In the genomic region with DNA sequence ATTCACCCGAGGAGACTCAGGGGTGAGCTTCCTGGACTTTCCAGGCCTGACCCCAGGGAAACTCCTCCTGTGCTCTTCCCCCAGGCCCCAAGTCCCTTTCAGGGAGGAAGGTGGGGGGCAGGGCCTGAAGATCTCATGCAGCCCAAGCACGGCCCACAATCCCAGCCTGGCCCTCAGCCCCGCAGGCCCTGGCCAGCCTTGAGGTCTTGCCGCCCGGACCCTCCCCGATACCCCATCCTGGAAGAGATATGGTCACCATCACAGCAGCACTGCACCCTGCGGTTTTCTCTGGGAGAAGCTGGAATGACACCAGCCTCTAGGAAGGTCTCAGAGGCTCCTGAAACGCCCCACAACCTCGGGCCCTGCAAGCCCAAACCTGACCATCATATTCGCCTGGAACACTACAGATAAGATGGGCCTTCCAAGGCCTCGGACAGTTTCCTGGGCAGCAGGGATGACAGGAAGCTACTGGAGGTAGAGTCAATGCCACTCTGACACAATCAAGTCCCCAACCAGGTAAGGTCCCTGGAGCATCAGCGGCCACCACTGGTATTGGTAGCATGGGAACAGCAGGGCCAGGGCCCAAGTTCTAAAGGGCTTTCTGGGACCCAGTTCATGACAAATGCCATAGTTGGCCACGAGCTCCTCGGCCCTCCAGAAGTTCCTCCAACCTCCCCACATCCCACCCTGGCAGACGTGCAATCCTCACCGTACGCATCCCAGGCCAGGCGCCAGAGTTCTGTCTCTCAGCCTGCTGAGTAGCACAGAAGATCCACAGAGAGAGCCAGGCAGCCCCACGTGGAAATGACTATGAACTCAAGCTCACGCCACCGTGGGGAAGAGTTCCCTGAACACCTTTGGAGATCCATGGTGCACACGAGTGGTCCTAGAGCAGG, we compare ENCODE assay signal across 30 cellular contexts. TPM values are rescaled to one million over a fixed set of nuclear protein-coding genes. Genes with fewer than 3 reads are reported as not detected.
DNase-seq lines count a peak whose midpoint lies in the region; ATAC-seq, FAIRE-seq and TF ChIP-seq lines count a peak whose summit lies in the region.
"Had no signal": no experiment of that assay in that cellular context is flagged by ENCODE, and none has a peak within 500 bp of the region (broad histone marks: within the 10 kb centered on the region; RNA-seq: fewer than 3 reads in every experiment).

No MANE protein-coding gene starts in this region.

- peaks cover 3% of the 10 kb centered on the region for H3K9me1 ChIP-seq in keratinocyte (ENCODE audit: control insufficient read depth, extremely low read depth, insufficient read depth, low read length)

- no peaks in the 10 kb centered on the region for H3K27me3 ChIP-seq in BLaER1
- H3K27me3 ChIP-seq in keratinocyte (ENCODE audit: control insufficient read depth, extremely low read depth, insufficient read depth, low read length) = no peaks in the 10 kb centered on the region
- H3K27me3 ChIP-seq: sigmoid colon, stomach, tibial nerve had no signal

- H3K4me3 Mint-ChIP-seq in MCF 10A (ENCODE audit: unreplicated experiment) = no peak overlapping the region
- H3K4me3 Mint-ChIP-seq: activated CD4-positive, alpha-beta T cell treated with anti-CD3 and anti-CD28 coated beads, Interleukin-2, amount 10 ng/mL, durations not matched to agents 24 days and 14 days; activated naive CD4-positive, alpha-beta T cell treated with anti-CD3 and anti-CD28 coated beads, Interleukin-2, amount 10 ng/mL, durations not matched to agents 7 days and 5 days; CD8-positive, alpha-beta T cell; mesothelial cell of epicardium; nephron progenitor cell; T-helper 17 cell had no signal

- FAIRE-seq in keratinocyte (lab: Jason Lieb, UNC) = no peak
- FAIRE-seq: HTR-8/SVneo, RCC 7860 had no signal

- H3K9me3 ChIP-seq in BLaER1 = no peaks in the 10 kb centered on the region
- H3K9me3 ChIP-seq in keratinocyte (ENCODE audit: control insufficient read depth, low read depth, low read length) = no peaks in the 10 kb centered on the region
- H3K9me3 ChIP-seq: sigmoid colon, stomach, tibial nerve had no signal

- H3K9ac ChIP-seq in BLaER1 (no peak overlapping the region), keratinocyte (ENCODE audit: control insufficient read depth, extremely low read depth, insufficient read depth, low read length) (peak overlapping the region; percentile 96)
- H3K9ac ChIP-seq: KMS-11, parathyroid adenoma had no signal

- no peak for ATAC-seq in HG03432 (IDR thresholded peaks at IDR 0.05; ENCODE audit: unreplicated experiment)
- ATAC-seq: CD8-positive, alpha-beta T cell; left cardiac atrium; T-helper 17 cell had no signal

- dilution Hi-C loops in keratinocyte (cut with MboI; ENCODE audit: extremely low pct_ligation_motif_present, low sequenced_read_pairs) = no loop called here

- peaks cover 97% of the 10 kb centered on the region for H3K79me2 ChIP-seq in keratinocyte (ENCODE audit: control insufficient read depth, insufficient read depth, low read length)
- H3K79me2 ChIP-seq: parathyroid adenoma had no signal

- H3K27ac Mint-ChIP-seq in MCF 10A (ENCODE audit: low read depth, unreplicated experiment) = peak overlapping the region; percentile 88
- H3K27ac Mint-ChIP-seq: activated CD4-positive, alpha-beta T cell treated with anti-CD3 and anti-CD28 coated beads, Interleukin-2, amount 10 ng/mL, durations not matched to agents 24 days and 14 days; activated naive CD4-positive, alpha-beta T cell treated with anti-CD3 and anti-CD28 coated beads, Interleukin-2, amount 10 ng/mL, durations not matched to agents 7 days and 5 days; CD8-positive, alpha-beta T cell; mesothelial cell of epicardium; nephron progenitor cell; T-helper 17 cell had no signal

- no peak for DNase-seq in MCF 10A (ENCODE audit: unreplicated experiment)
- DNase-seq in keratinocyte (ENCODE audit: low read depth, low spot score) = no peak
- peak; percentile 80 for DNase-seq in posterior vena cava (ENCODE audit: low spot score)
- DNase-seq in NCI-H146 (lab: John Stamatoyannopoulos, UW) = no peak
- no peak for DNase-seq in foreskin melanocyte
- no peak for DNase-seq in Ammon's horn (ENCODE audit: low spot score)
- DNase-seq: activated CD4-positive, alpha-beta T cell treated with anti-CD3 and anti-CD28 coated beads, Interleukin-2, amount 10 ng/mL, durations not matched to agents 24 days and 14 days; activated naive CD4-positive, alpha-beta T cell treated with anti-CD3 and anti-CD28 coated beads, Interleukin-2, amount 10 ng/mL, durations not matched to agents 7 days and 5 days; amygdala; CD8-positive, alpha-beta T cell; glutamatergic neuron; GOT3; left cardiac atrium; MV-4-11; NCI-H187; NCI-H526; nephron progenitor cell; sigmoid colon; stomach; T-helper 17 cell had no signal

- H4K20me1 ChIP-seq in BLaER1 = peaks cover 44% of the 10 kb centered on the region; the same call in 1 of the 2 replicates
- H4K20me1 ChIP-seq in keratinocyte (ENCODE audit: control insufficient read depth, extremely low read depth, insufficient read depth, low read length) = peaks cover 40% of the 10 kb centered on the region

- intact Hi-C loops in MCF 10A (cut with micrococcal nuclease) = no loop called here
- intact Hi-C loops in posterior vena cava (cut with DNase I) = no loop called here

- CTCF ChIA-PET in MCF 10A (lab: Yijun Ruan, JAX) = interaction anchor here (0.5 to 4.5 kb wide), 10 partner anchors 8 to 261 kb away, joined by 3 to 23 read pairs (median 4); a partner anchor contains a TSS

- no peaks in the 10 kb centered on the region for H3K9me3 Mint-ChIP-seq in MCF 10A (ENCODE audit: unreplicated experiment)
- H3K9me3 Mint-ChIP-seq: activated CD4-positive, alpha-beta T cell treated with anti-CD3 and anti-CD28 coated beads, Interleukin-2, amount 10 ng/mL, durations not matched to agents 24 days and 14 days; activated naive CD4-positive, alpha-beta T cell treated with anti-CD3 and anti-CD28 coated beads, Interleukin-2, amount 10 ng/mL, durations not matched to agents 7 days and 5 days; CD8-positive, alpha-beta T cell; mesothelial cell of epicardium; nephron progenitor cell had no signal

- peaks cover 8% of the 10 kb centered on the region; the same call in 1 of the 2 replicates for H3K36me3 ChIP-seq in BLaER1
- peaks cover 27 to 70% of the 10 kb centered on the region in 2 experiments for H3K36me3 ChIP-seq in keratinocyte (ENCODE audit: control insufficient read depth in 2 of 2, extremely low read depth in 1 of 2, insufficient read depth in 2 of 2, low read length in 2 of 2)
- H3K36me3 ChIP-seq: sigmoid colon, stomach, tibial nerve had no signal

- peaks cover 66% of the 10 kb centered on the region for H3K4me1 Mint-ChIP-seq in MCF 10A (ENCODE audit: insufficient read depth, unreplicated experiment)
- H3K4me1 Mint-ChIP-seq: activated CD4-positive, alpha-beta T cell treated with anti-CD3 and anti-CD28 coated beads, Interleukin-2, amount 10 ng/mL, durations not matched to agents 24 days and 14 days; activated naive CD4-positive, alpha-beta T cell treated with anti-CD3 and anti-CD28 coated beads, Interleukin-2, amount 10 ng/mL, durations not matched to agents 7 days and 5 days had no signal

- H2AFZ ChIP-seq in keratinocyte (ENCODE audit: control insufficient read depth, low read length) = no peak overlapping the region
- H2AFZ ChIP-seq: parathyroid adenoma had no signal

- H3K4me1 ChIP-seq in BLaER1 = peaks cover 79% of the 10 kb centered on the region
- H3K4me1 ChIP-seq in keratinocyte (ENCODE audit: control insufficient read depth, extremely low read depth, insufficient read depth, low read length) = peaks cover 99% of the 10 kb centered on the region
- H3K4me1 ChIP-seq: sigmoid colon had no signal

- TF ChIP-seq CTCF in MCF 10A (IDR thresholded peaks at IDR 0.05; ENCODE audit: unreplicated experiment) (no peak), keratinocyte (optimal IDR thresholded peaks at IDR 0.05 in 1 of 3, IDR thresholded peaks at IDR 0.05 in 1 of 3, conservative IDR thresholded peaks at IDR 0.05 in 1 of 3; ENCODE audit: extremely low read depth in 1 of 3, insufficient read depth in 2 of 3, low read length in 3 of 3) (no peak)

- peaks cover 20% of the 10 kb centered on the region for H3K36me3 Mint-ChIP-seq in MCF 10A (ENCODE audit: insufficient read depth, unreplicated experiment)
- H3K36me3 Mint-ChIP-seq: activated naive CD4-positive, alpha-beta T cell treated with anti-CD3 and anti-CD28 coated beads, Interleukin-2, amount 10 ng/mL, durations not matched to agents 7 days and 5 days; CD8-positive, alpha-beta T cell; mesothelial cell of epicardium had no signal

- H3K4me3 ChIP-seq in BLaER1 (no peak overlapping the region), keratinocyte (ENCODE audit: control insufficient read depth in 2 of 3, extremely low read depth in 1 of 3, insufficient read depth in 2 of 3, low read depth in 1 of 3, low read length in 3 of 3) (peak overlapping the region in 2 of 3 experiments; percentile 34 to 63)
- H3K4me3 ChIP-seq: coronary artery, sigmoid colon, SK-N-MC, stomach, tibial nerve had no signal

- BruUV-seq in MCF 10A (replicated peaks; lab: Mats Ljungman, UMichigan) = no TSS peak

- H3K27ac ChIP-seq in BLaER1 (peak overlapping the region; percentile 29), keratinocyte (ENCODE audit: control insufficient read depth, insufficient read depth, low read length) (peak overlapping the region; percentile 96)
- H3K27ac ChIP-seq: coronary artery, KMS-11, parathyroid adenoma, sigmoid colon, SK-N-MC had no signal

- POLR2A ChIA-PET in MCF 10A (lab: Yijun Ruan, JAX) = interaction anchor here (0.7 to 13.0 kb wide), 11 partner anchors 7 to 165 kb away, joined by 3 to 222 read pairs (median 5); a partner anchor contains a TSS

- H3K4me2 ChIP-seq in BLaER1 = no peak overlapping the region; the same call in 1 of the 2 replicates
- H3K4me2 ChIP-seq in keratinocyte (ENCODE audit: control insufficient read depth, extremely low read depth, insufficient read depth, low read depth, low read length) = peak overlapping the region; percentile 100
- H3K4me2 ChIP-seq: KMS-11 had no signal

- no peaks in the 10 kb centered on the region for H3K27me3 Mint-ChIP-seq in MCF 10A (ENCODE audit: insufficient read depth, unreplicated experiment)

RNA-seq across cellular contexts. Expression of a gene that starts 8.6 kb away (rescaled TPM):
- total RNA-seq in MCF 10A (2022) (214 and 232 TPM in 2 replicates), posterior vena cava (1 to 10 TPM; 1.2 to 3.0 TPM)
- polyA plus RNA-seq in keratinocyte = 696 to 1,073 TPM (median 1,057 TPM) in 3 replicates
- polyA plus RNA-seq in keratinocyte (2011; ENCODE audit: low read depth) = 577 TPM
- polyA plus RNA-seq in keratinocyte (2011; cell fraction: cytosol; rRNA removed) = 226 and 414 TPM in 2 replicates
- polyA plus RNA-seq in keratinocyte (2011; cell fraction: nucleus; rRNA removed) = 1,167 and 1,399 TPM in 2 replicates
- 758 and 1,072 TPM in 2 replicates for polyA plus RNA-seq in keratinocyte (2012; ENCODE audit: low replicate concordance)
- 474 to 810 TPM (median 579 TPM) in 3 replicates for polyA minus RNA-seq in keratinocyte
- polyA minus RNA-seq in keratinocyte (2011; cell fraction: cytosol; rRNA and poly(A)+ RNA removed) = 947 TPM
- 1,336 and 1,444 TPM in 2 replicates for polyA minus RNA-seq in keratinocyte (2011; cell fraction: nucleus; rRNA and poly(A)+ RNA removed)
- total RNA-seq: CD8-positive, alpha-beta T cell; T-helper 17 cell had no signal

Comparison
In these comparisons a context has a peak if more than half of its experiments do, and no peak if none do; other contexts are left out.
1. RNA of a gene that starts 8.6 kb away (total RNA-seq): 214 to 232 TPM in MCF 10A; 1.2 to 3.0 TPM in posterior vena cava; every median in the first group is over 10 times any median in the second.